1 cellular context compared by ENCODE assay signal in genomic region chr1:36151845-36152203, GRCh38.
TF ChIP-seq lines count a peak whose summit lies in the region.

No MANE protein-coding gene starts in this region.

TF ChIP-seq in HEK293, 187 proteins besides CTCF, POLR2A, EP300 and RAD21 (continued from another document):
- TF ChIP-seq ZBTB26 (tag by site-specific recombination; optimal IDR thresholded peaks at IDR 0.05), result no peak
- no peak for TF ChIP-seq ZNF394 (tag by site-specific recombination; IDR thresholded peaks at IDR 0.05; ENCODE audit: borderline replicate concordance)
- TF ChIP-seq KLF9 (tag by site-specific recombination; IDR thresholded peaks at IDR 0.05; ENCODE audit: low read depth), result 0 out of 2 replicates have a peak, but pooled peaks have one; percentile 35
- no peak for TF ChIP-seq ZNF792 (tag by site-specific recombination; IDR thresholded peaks at IDR 0.05)
